2 cellular contexts compared by ENCODE assay signal in the genomic region with DNA sequence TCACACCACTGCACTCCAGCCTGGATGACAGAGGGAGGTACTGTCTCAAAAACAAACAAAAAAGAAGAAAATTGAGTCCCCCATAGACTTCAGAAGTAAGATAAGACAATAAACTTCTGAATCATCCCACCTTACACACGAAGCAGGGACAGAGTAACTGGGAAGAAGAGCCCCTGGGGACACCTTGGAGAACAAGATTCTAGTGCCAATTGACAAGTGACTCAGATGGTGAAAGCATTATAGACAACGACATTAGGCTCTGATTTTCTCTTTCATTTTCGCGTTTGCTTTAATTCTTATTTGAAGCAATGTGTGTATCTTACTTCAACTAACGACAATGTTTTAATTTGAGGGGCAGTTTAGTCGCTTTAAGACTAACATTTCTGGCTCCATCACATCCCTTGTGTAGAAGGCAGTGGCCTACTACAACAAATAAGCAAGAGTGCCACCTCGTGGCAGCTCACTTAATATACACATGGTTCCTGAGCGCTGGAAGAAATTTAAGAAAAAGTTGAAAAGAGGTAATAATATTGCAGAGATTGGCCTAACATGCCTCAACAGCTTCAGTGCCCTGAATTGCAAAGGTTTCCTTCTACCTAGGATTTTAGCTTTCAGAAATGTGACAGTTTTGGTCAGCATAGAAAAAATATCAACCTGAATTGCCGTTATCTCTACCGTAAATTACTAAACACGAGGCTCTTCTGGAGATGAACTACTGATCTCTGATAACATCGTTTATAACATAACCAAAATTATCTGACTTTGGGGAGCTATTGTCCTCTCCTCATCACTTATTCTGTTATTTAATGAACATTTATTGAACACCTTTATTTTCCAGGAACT.
TF ChIP-seq lines count a peak whose summit lies in the region.

No MANE protein-coding gene starts in this region.

TF ChIP-seq in GM23338, 12 proteins besides CTCF, POLR2A, EP300 and RAD21 (continues in another document):
- TF ChIP-seq, protein P1, sequence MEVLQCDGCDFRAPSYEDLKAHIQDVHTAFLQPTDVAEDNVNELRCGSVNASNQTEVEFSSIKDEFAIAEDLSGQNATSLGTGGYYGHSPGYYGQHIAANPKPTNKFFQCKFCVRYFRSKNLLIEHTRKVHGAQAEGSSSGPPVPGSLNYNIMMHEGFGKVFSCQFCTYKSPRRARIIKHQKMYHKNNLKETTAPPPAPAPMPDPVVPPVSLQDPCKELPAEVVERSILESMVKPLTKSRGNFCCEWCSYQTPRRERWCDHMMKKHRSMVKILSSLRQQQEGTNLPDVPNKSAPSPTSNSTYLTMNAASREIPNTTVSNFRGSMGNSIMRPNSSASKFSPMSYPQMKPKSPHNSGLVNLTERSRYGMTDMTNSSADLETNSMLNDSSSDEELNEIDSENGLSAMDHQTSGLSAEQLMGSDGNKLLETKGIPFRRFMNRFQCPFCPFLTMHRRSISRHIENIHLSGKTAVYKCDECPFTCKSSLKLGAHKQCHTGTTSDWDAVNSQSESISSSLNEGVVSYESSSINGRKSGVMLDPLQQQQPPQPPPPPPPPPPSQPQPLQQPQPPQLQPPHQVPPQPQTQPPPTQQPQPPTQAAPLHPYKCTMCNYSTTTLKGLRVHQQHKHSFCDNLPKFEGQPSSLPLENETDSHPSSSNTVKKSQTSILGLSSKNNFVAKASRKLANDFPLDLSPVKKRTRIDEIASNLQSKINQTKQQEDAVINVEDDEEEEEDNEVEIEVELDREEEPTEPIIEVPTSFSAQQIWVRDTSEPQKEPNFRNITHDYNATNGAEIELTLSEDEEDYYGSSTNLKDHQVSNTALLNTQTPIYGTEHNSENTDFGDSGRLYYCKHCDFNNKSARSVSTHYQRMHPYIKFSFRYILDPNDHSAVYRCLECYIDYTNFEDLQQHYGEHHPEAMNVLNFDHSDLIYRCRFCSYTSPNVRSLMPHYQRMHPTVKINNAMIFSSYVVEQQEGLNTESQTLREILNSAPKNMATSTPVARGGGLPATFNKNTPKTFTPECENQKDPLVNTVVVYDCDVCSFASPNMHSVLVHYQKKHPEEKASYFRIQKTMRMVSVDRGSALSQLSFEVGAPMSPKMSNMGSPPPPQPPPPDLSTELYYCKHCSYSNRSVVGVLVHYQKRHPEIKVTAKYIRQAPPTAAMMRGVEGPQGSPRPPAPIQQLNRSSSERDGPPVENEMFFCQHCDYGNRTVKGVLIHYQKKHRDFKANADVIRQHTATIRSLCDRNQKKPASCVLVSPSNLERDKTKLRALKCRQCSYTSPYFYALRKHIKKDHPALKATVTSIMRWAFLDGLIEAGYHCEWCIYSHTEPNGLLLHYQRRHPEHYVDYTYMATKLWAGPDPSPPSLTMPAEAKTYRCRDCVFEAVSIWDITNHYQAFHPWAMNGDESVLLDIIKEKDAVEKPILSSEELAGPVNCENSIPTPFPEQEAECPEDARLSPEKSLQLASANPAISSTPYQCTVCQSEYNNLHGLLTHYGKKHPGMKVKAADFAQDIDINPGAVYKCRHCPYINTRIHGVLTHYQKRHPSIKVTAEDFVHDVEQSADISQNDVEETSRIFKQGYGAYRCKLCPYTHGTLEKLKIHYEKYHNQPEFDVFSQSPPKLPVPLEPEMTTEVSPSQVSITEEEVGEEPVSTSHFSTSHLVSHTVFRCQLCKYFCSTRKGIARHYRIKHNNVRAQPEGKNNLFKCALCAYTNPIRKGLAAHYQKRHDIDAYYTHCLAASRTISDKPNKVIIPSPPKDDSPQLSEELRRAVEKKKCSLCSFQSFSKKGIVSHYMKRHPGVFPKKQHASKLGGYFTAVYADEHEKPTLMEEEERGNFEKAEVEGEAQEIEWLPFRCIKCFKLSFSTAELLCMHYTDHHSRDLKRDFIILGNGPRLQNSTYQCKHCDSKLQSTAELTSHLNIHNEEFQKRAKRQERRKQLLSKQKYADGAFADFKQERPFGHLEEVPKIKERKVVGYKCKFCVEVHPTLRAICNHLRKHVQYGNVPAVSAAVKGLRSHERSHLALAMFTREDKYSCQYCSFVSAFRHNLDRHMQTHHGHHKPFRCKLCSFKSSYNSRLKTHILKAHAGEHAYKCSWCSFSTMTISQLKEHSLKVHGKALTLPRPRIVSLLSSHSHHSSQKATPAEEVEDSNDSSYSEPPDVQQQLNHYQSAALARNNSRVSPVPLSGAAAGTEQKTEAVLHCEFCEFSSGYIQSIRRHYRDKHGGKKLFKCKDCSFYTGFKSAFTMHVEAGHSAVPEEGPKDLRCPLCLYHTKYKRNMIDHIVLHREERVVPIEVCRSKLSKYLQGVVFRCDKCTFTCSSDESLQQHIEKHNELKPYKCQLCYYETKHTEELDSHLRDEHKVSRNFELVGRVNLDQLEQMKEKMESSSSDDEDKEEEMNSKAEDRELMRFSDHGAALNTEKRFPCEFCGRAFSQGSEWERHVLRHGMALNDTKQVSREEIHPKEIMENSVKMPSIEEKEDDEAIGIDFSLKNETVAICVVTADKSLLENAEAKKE (CRISPR knock-in tag; IDR thresholded peaks at IDR 0.05): no peak
- TF ChIP-seq NANOG (IDR thresholded peaks at IDR 0.05; ENCODE audit: borderline replicate concordance) (no peak), EZH2 (IDR thresholded peaks at IDR 0.05; ENCODE audit: low read depth, unreplicated experiment) (no peak), ZNF331 (CRISPR knock-in tag; IDR thresholded peaks at IDR 0.05; ENCODE audit: low read depth) (no peak), POLR2AphosphoS5 (IDR thresholded peaks at IDR 0.05; ENCODE audit: low read depth) (no peak), EZH2phosphoT487 (IDR thresholded peaks at IDR 0.05; ENCODE audit: unreplicated experiment) (no peak), STAT1 (IDR thresholded peaks at IDR 0.05; ENCODE audit: unreplicated experiment) (no peak)
- TF ChIP-seq, protein P2, sequence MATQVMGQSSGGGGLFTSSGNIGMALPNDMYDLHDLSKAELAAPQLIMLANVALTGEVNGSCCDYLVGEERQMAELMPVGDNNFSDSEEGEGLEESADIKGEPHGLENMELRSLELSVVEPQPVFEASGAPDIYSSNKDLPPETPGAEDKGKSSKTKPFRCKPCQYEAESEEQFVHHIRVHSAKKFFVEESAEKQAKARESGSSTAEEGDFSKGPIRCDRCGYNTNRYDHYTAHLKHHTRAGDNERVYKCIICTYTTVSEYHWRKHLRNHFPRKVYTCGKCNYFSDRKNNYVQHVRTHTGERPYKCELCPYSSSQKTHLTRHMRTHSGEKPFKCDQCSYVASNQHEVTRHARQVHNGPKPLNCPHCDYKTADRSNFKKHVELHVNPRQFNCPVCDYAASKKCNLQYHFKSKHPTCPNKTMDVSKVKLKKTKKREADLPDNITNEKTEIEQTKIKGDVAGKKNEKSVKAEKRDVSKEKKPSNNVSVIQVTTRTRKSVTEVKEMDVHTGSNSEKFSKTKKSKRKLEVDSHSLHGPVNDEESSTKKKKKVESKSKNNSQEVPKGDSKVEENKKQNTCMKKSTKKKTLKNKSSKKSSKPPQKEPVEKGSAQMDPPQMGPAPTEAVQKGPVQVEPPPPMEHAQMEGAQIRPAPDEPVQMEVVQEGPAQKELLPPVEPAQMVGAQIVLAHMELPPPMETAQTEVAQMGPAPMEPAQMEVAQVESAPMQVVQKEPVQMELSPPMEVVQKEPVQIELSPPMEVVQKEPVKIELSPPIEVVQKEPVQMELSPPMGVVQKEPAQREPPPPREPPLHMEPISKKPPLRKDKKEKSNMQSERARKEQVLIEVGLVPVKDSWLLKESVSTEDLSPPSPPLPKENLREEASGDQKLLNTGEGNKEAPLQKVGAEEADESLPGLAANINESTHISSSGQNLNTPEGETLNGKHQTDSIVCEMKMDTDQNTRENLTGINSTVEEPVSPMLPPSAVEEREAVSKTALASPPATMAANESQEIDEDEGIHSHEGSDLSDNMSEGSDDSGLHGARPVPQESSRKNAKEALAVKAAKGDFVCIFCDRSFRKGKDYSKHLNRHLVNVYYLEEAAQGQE (IDR thresholded peaks at IDR 0.05; ENCODE audit: unreplicated experiment): no peak

TF ChIP-seq in SK-N-SH treated with all-trans-retinoic acid at 6 μM for 48 hours, 23 proteins besides CTCF, POLR2A, EP300 and RAD21 (continued from another document):
- TF ChIP-seq, protein P3, sequence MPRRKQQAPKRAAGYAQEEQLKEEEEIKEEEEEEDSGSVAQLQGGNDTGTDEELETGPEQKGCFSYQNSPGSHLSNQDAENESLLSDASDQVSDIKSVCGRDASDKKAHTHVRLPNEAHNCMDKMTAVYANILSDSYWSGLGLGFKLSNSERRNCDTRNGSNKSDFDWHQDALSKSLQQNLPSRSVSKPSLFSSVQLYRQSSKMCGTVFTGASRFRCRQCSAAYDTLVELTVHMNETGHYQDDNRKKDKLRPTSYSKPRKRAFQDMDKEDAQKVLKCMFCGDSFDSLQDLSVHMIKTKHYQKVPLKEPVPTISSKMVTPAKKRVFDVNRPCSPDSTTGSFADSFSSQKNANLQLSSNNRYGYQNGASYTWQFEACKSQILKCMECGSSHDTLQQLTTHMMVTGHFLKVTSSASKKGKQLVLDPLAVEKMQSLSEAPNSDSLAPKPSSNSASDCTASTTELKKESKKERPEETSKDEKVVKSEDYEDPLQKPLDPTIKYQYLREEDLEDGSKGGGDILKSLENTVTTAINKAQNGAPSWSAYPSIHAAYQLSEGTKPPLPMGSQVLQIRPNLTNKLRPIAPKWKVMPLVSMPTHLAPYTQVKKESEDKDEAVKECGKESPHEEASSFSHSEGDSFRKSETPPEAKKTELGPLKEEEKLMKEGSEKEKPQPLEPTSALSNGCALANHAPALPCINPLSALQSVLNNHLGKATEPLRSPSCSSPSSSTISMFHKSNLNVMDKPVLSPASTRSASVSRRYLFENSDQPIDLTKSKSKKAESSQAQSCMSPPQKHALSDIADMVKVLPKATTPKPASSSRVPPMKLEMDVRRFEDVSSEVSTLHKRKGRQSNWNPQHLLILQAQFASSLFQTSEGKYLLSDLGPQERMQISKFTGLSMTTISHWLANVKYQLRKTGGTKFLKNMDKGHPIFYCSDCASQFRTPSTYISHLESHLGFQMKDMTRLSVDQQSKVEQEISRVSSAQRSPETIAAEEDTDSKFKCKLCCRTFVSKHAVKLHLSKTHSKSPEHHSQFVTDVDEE (CRISPR knock-in tag; IDR thresholded peaks at IDR 0.05): no peak
- TF ChIP-seq, protein P4, sequence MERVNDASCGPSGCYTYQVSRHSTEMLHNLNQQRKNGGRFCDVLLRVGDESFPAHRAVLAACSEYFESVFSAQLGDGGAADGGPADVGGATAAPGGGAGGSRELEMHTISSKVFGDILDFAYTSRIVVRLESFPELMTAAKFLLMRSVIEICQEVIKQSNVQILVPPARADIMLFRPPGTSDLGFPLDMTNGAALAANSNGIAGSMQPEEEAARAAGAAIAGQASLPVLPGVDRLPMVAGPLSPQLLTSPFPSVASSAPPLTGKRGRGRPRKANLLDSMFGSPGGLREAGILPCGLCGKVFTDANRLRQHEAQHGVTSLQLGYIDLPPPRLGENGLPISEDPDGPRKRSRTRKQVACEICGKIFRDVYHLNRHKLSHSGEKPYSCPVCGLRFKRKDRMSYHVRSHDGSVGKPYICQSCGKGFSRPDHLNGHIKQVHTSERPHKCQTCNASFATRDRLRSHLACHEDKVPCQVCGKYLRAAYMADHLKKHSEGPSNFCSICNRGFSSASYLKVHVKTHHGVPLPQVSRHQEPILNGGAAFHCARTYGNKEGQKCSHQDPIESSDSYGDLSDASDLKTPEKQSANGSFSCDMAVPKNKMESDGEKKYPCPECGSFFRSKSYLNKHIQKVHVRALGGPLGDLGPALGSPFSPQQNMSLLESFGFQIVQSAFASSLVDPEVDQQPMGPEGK (CRISPR knock-in tag; IDR thresholded peaks at IDR 0.05; ENCODE audit: borderline replicate concordance): no peak
- no peak for TF ChIP-seq ZNF70 (CRISPR knock-in tag; IDR thresholded peaks at IDR 0.05)
- TF ChIP-seq TOX (CRISPR knock-in tag; IDR thresholded peaks at IDR 0.05; ENCODE audit: borderline replicate concordance): no peak
- TF ChIP-seq RARB (CRISPR knock-in tag; IDR thresholded peaks at IDR 0.05): no peak
- TF ChIP-seq, protein P5, sequence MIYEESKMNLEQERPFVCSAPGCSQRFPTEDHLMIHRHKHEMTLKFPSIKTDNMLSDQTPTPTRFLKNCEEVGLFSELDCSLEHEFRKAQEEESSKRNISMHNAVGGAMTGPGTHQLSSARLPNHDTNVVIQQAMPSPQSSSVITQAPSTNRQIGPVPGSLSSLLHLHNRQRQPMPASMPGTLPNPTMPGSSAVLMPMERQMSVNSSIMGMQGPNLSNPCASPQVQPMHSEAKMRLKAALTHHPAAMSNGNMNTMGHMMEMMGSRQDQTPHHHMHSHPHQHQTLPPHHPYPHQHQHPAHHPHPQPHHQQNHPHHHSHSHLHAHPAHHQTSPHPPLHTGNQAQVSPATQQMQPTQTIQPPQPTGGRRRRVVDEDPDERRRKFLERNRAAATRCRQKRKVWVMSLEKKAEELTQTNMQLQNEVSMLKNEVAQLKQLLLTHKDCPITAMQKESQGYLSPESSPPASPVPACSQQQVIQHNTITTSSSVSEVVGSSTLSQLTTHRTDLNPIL (CRISPR knock-in tag; IDR thresholded peaks at IDR 0.05; ENCODE audit: low read depth): no peak
- no peak for TF ChIP-seq ESRRG (CRISPR knock-in tag; IDR thresholded peaks at IDR 0.05)
